Comparison of ENCODE assay signal across 8 cellular contexts in genomic region chr10:102451105-102451969, GRCh38. TPM values are rescaled to one million over a fixed set of nuclear protein-coding genes. Genes with fewer than 3 reads are reported as not detected.
DNase-seq lines count a peak whose midpoint lies in the region; ATAC-seq, FAIRE-seq and TF ChIP-seq lines count a peak whose summit lies in the region.

C10orf95 (minus strand) TSS chr10:102451543; CDS start chr10:102451093, 450 bp downstream.

- intact Hi-C loops in IMR-90 (cut with micrococcal nuclease): no loop called here
- intact Hi-C loops in GM12878 (cut with micrococcal nuclease; ENCODE audit: unreplicated experiment): loop anchor here (2.0 kb wide), 2 partner anchors 19 to 51 kb away; partner anchors contain the start of genes ACTR1A, CUEDC2 and SUFU
- intact Hi-C loops in lower lobe of right lung (cut with DNase I): no loop called here
- intact Hi-C loops in transverse colon (cut with DNase I; ENCODE audit: low total_unique reads): no loop called here

- H3K18ac ChIP-seq in IMR-90 (ENCODE audit: low read depth, low read length): no peak within 1 kb of the TSS

- CTCF ChIA-PET in IMR-90 (lab: Yijun Ruan, JAX): interaction anchor here (0.5 to 0.6 kb wide), 2 partner anchors 9 to 813 kb away, joined by 3 to 4 read pairs; no protein-coding TSS in a partner anchor
- CTCF ChIA-PET in GM12878 (lab: Yijun Ruan, JAX): interaction anchor here (0.8 to 4.0 kb wide), 20 partner anchors 10 to 319 kb away, joined by 3 to 21 read pairs (median 3); partner anchors contain the start of genes ACTR1A, CUEDC2, FBXL15 and PPRC1

- SMC1A ChIA-PET in GM12878 (lab: Charles Lee; ENCODE audit: uncharacterized antibody, unreplicated experiment): interaction anchor here (0.6 to 3.4 kb wide), 9 partner anchors 11 to 98 kb away, joined by 3 to 23 read pairs (median 4); partner anchors contain the start of genes ACTR1A and NFKB2

- 60% methylated on average over 5 of the region's 28 CpGs; no CpG with 5 or more reads in 1 of the 2 experiments for WGBS in IMR-90 (ENCODE audit: extremely low coverage in 2 of 2, insufficient read length in 1 of 2), 2 experiments
- 31% methylated on average over 28 of the region's 28 CpGs for WGBS in GM12878 (ENCODE audit: insufficient coverage, insufficient replicate concordance, low lambda C conversion rate, missing lambda C conversion rate)
- WGBS in transverse colon (ENCODE audit: low coverage in 1 of 2), 2 donors: 25% methylated on average over 24 of the region's 28 CpGs; no CpG with 5 or more reads in 1 of the 2 donors

- FAIRE-seq in GM12878 (lab: Jason Lieb, UNC): peak; percentile 13

- in situ Hi-C loops in IMR-90 (cut with MboI; ENCODE audit: low sequenced_read_pairs) (no loop called here), GM12878 (cut with MboI) (no loop called here), transverse colon (cut with MboI; ENCODE audit: low pct_ligation_motif_present in 1 of 4, low pct_unique_long_range_greater_than_20kb in 1 of 4, low sequenced_read_pairs in 3 of 4) (no loop called here)

- H3K9me3 ChIP-seq in BLaER1 (no peaks in the 10 kb centered on the region), IMR-90 (ENCODE audit: control insufficient read depth, insufficient read depth, low read length) (no peaks in the 10 kb centered on the region), GM12878 (replicated peaks; ENCODE audit: control insufficient read depth, insufficient read depth, low read length) (no peaks in the 10 kb centered on the region), lower lobe of right lung (no peaks in the 10 kb centered on the region), transverse colon (no peaks in the 10 kb centered on the region)

- no peak within 1 kb of the TSS; the same call in 1 of the 2 replicates for H3K56ac ChIP-seq in IMR-90 (ENCODE audit: extremely low read depth, insufficient read depth, low read length)

- H3K79me2 ChIP-seq in GM12878 (ENCODE audit: control insufficient read depth, insufficient read depth, low read length): peaks cover 21% of the 10 kb centered on the region

- H3K9ac ChIP-seq in BLaER1: peak within 1 kb of the TSS; percentile 97
- H3K9ac ChIP-seq in IMR-90 (ENCODE audit: low read depth, low read length): peak within 1 kb of the TSS; percentile 6
- peak within 1 kb of the TSS; percentile 90 for H3K9ac ChIP-seq in GM12878 (ENCODE audit: control insufficient read depth, insufficient read depth, low read length)

- no peak for TF ChIP-seq EP300 in GM12878 (IDR thresholded peaks at IDR 0.05; ENCODE audit: borderline replicate concordance in 1 of 2, control insufficient read depth in 1 of 2, low read depth in 2 of 2, low read length in 2 of 2)
- TF ChIP-seq EP300 in transverse colon (IDR thresholded peaks at IDR 0.05; ENCODE audit: low read depth): no peak

- no peaks in the 10 kb centered on the region for H3K27me3 ChIP-seq in BLaER1
- H3K27me3 ChIP-seq in IMR-90 (ENCODE audit: control insufficient read depth, insufficient read depth, low read length): no peaks in the 10 kb centered on the region
- no peaks in the 10 kb centered on the region for H3K27me3 ChIP-seq in GM12878 (replicated peaks in 1 of 2; ENCODE audit: control insufficient read depth in 2 of 2, insufficient read depth in 2 of 2, low read length in 1 of 2)
- no peaks in the 10 kb centered on the region for H3K27me3 ChIP-seq in lower lobe of right lung (ENCODE audit: low read depth)
- H3K27me3 ChIP-seq in transverse colon: no peaks in the 10 kb centered on the region

- peak within 1 kb of the TSS; percentile 48; the same call in 1 of the 2 replicates for H2AK5ac ChIP-seq in IMR-90 (ENCODE audit: low read depth, low read length)

- H4K8ac ChIP-seq in IMR-90 (ENCODE audit: low read depth in 2 of 2, low read length in 2 of 2): peak within 1 kb of the TSS; percentile 29 to 98; a peak in 2 of 4 replicates

- no peak within 1 kb of the TSS for H2BK5ac ChIP-seq in IMR-90 (ENCODE audit: low read depth, low read length, poor library complexity, severe bottlenecking)

- no peak within 1 kb of the TSS for H3K14ac ChIP-seq in IMR-90 (replicated peaks; ENCODE audit: low read depth, low read length)

- POLR2A ChIA-PET in IMR-90 (lab: Charles Lee; ENCODE audit: unreplicated experiment): no interaction called here
- POLR2A ChIA-PET in GM12878 (lab: Charles Lee): interaction anchor here (0.5 to 6.1 kb wide), 21 partner anchors 10 to 221 kb away, joined by 3 to 69 read pairs (median 5); partner anchors contain the start of genes ACTR1A, CUEDC2, FBXL15 and NFKB2

- TF ChIP-seq POLR2A in IMR-90 (IDR thresholded peaks at IDR 0.05; ENCODE audit: low read depth, low read length) (no peak), GM12878 (IDR thresholded peaks at IDR 0.05; ENCODE audit: low read depth, low read length) (no peak), transverse colon (IDR thresholded peaks at IDR 0.05) (peak; percentile 52)

- peaks cover 4% of the 10 kb centered on the region in 2 experiments; a peak in 2 of 4 replicates for H3K79me1 ChIP-seq in IMR-90 (ENCODE audit: low read depth in 1 of 2, low read length in 2 of 2)

- H4K20me1 ChIP-seq in BLaER1 (peaks cover 9% of the 10 kb centered on the region; the same call in 1 of the 2 replicates), IMR-90 (ENCODE audit: insufficient read depth, low read length) (no peaks in the 10 kb centered on the region; the same call in 1 of the 2 replicates), GM12878 (ENCODE audit: control insufficient read depth, insufficient read depth) (no peaks in the 10 kb centered on the region)

- H3K4ac ChIP-seq in IMR-90 (ENCODE audit: low read depth, low read length): peak within 1 kb of the TSS; percentile 12; the same call in 1 of the 2 replicates

- TF ChIP-seq CTCF in IMR-90 (conservative IDR thresholded peaks at IDR 0.05; ENCODE audit: low read depth, low read length) (no peak), GM12878 (IDR thresholded peaks at IDR 0.05 in 2 of 3, conservative IDR thresholded peaks at IDR 0.05 in 1 of 3; ENCODE audit: control insufficient read depth in 2 of 3, extremely low read depth in 1 of 3, insufficient read depth in 1 of 3, low read depth in 3 of 3, low read length in 3 of 3) (no peak), lower lobe of right lung (IDR thresholded peaks at IDR 0.05) (no peak), transverse colon (IDR thresholded peaks at IDR 0.05) (no peak)

- H3K9me1 ChIP-seq in IMR-90 (ENCODE audit: insufficient read depth, low read length): peaks cover 15% of the 10 kb centered on the region

- DNase-seq in IMR-90 (no peak), GM12878 (ENCODE audit: low read depth, low spot score) (no peak), lower lobe of right lung (peak; percentile 62), transverse colon (peak; percentile 71), HUDEP-2 (lab: John Stamatoyannopoulos, UW; ENCODE audit: unreplicated experiment in 76 of 76) (no peak), HPDE6-E6E7 (ENCODE audit: extremely low spot score) (no peak)

- RAD21 ChIA-PET in GM12878 (lab: Charles Lee; ENCODE audit: unreplicated experiment): interaction anchor here (0.6 to 3.7 kb wide), 16 partner anchors 9 to 296 kb away, joined by 3 to 20 read pairs (median 4); partner anchors contain the start of genes ACTR1A, CUEDC2, FBXL15 and NFKB2

- H4K91ac ChIP-seq in IMR-90 (ENCODE audit: insufficient read depth, low read depth, low read length): no peak within 1 kb of the TSS

- H3K27ac ChIP-seq in BLaER1: peak within 1 kb of the TSS; percentile 96
- H3K27ac ChIP-seq in IMR-90 (ENCODE audit: insufficient read depth, low read length): no peak within 1 kb of the TSS; the same call in 1 of the 2 replicates
- peak within 1 kb of the TSS; percentile 88 for H3K27ac ChIP-seq in GM12878 (ENCODE audit: control insufficient read depth, insufficient read depth)
- H3K27ac ChIP-seq in lower lobe of right lung: peak within 1 kb of the TSS; percentile 83
- H3K27ac ChIP-seq in transverse colon: peak within 1 kb of the TSS; percentile 88 to 93 (median 91)

- ATAC-seq in IMR-90 (ENCODE audit: low read depth): peak; percentile 1; the same call in 1 of the 2 replicates
- peak; percentile 2; the same call in 1 of the 3 replicates for ATAC-seq in GM12878
- peak; percentile 12 to 19 for ATAC-seq in lower lobe of right lung
- ATAC-seq in HG02610 (IDR thresholded peaks at IDR 0.05; ENCODE audit: unreplicated experiment): no peak

- H2BK15ac ChIP-seq in IMR-90 (ENCODE audit: low read depth, low read length): no peak within 1 kb of the TSS; the same call in 2 of the 3 replicates

- H2AK9ac ChIP-seq in IMR-90 (replicated peaks; ENCODE audit: low read depth, low read length, poor library complexity): peak within 1 kb of the TSS; percentile 2

- H3K4me1 ChIP-seq in BLaER1 (peaks cover 28% of the 10 kb centered on the region), IMR-90 (ENCODE audit: control insufficient read depth, insufficient read depth, low read length) (peaks cover 13% of the 10 kb centered on the region), GM12878 (ENCODE audit: control insufficient read depth, insufficient read depth, low read length) (peaks cover 18% of the 10 kb centered on the region), lower lobe of right lung (peaks cover 54% of the 10 kb centered on the region), transverse colon (peaks cover 4 to 16% (median 9%) of the 10 kb centered on the region in 4 donors)

- H4K5ac ChIP-seq in IMR-90 (ENCODE audit: low read depth, low read length): no peak within 1 kb of the TSS

- dilution Hi-C loops in IMR-90 (cut with HindIII; ENCODE audit: low sequenced_read_pairs, unreplicated experiment): no loop called here

- H3K4me2 ChIP-seq in BLaER1 (peak within 1 kb of the TSS; percentile 95), IMR-90 (ENCODE audit: low read depth, low read length) (peak within 1 kb of the TSS; percentile 50), GM12878 (ENCODE audit: control insufficient read depth, insufficient read depth) (peak within 1 kb of the TSS; percentile 93)

- peak within 1 kb of the TSS; percentile 99 for H2AFZ ChIP-seq in IMR-90 (replicated peaks; ENCODE audit: low read length, poor library complexity)
- peak within 1 kb of the TSS; percentile 85 for H2AFZ ChIP-seq in GM12878 (ENCODE audit: control insufficient read depth, low read depth, low read length)

- H3K36me3 ChIP-seq in BLaER1 (peaks cover 43% of the 10 kb centered on the region), IMR-90 (ENCODE audit: control insufficient read depth, insufficient read depth, low read length) (no peaks in the 10 kb centered on the region), GM12878 (ENCODE audit: control insufficient read depth in 2 of 2, insufficient read depth in 2 of 2, low read length in 1 of 2) (no peaks in the 10 kb centered on the region; a peak in 1 of 4 replicates), lower lobe of right lung (no peaks in the 10 kb centered on the region), transverse colon (no peaks in the 10 kb centered on the region)

- BruUV-seq in IMR-90 (replicated peaks; lab: Mats Ljungman, UMichigan) (no TSS peak), GM12878 (replicated peaks; lab: Mats Ljungman, UMichigan) (no TSS peak)

- H3K4me3 ChIP-seq in BLaER1 (peak within 1 kb of the TSS; percentile 97), IMR-90 (ENCODE audit: insufficient read depth, low read depth, low read length) (peak within 1 kb of the TSS; percentile 66), GM12878 (peak within 1 kb of the TSS; percentile 99), lower lobe of right lung (peak within 1 kb of the TSS; percentile 69), transverse colon (peak within 1 kb of the TSS; percentile 49 to 78 (median 74))

- TF ChIP-seq RAD21 in IMR-90 (IDR thresholded peaks at IDR 0.05; ENCODE audit: low read length) (no peak), GM12878 (IDR thresholded peaks at IDR 0.05; ENCODE audit: insufficient read depth, low read depth, low read length) (no peak)

- peak within 1 kb of the TSS; percentile 5; the same call in 1 of the 2 replicates for H3K23ac ChIP-seq in IMR-90 (ENCODE audit: low read depth, low read length)

- H2BK120ac ChIP-seq in IMR-90 (ENCODE audit: low read depth, low read length): no peak within 1 kb of the TSS

- H2BK20ac ChIP-seq in IMR-90 (ENCODE audit: low read depth, low read length): no peak within 1 kb of the TSS

RNA-seq across cellular contexts. Expression of gene C10orf95, which starts in this region (rescaled TPM):
- total RNA-seq in IMR-90 (2012; rRNA removed) (not detected in 2 replicates), GM12878 (2014; rRNA removed) (0.60 and 1.1 TPM in 2 replicates), GM12878 (2014; rRNA removed; fragmentation: Illumina TruSeq; extraction: Trizol) (0.09 TPM in 1 of 2 replicates, not detected in the other), GM12878 (2021) (0.19 and 0.33 TPM in 2 replicates), lower lobe of right lung (5.7 TPM), transverse colon (10 to 100 TPM in 1 of 4 donors, 1 to 10 TPM in 1, under 1 TPM in 2; 0.48 to 34.4 (median 1.1) TPM)
- polyA plus RNA-seq in IMR-90 (2012; rRNA removed) (not detected in 2 replicates), GM12878 (2011; rRNA removed) (0.06 and 0.11 TPM in 2 replicates), GM12878 (2014; fragmentation: Illumina TruSeq; extraction: Trizol) (0.29 TPM in 2 replicates), GM12878 (2014; fragmentation: Nextera tagmentation; extraction: Ambion mirVana) (under 1 TPM; 0.06 to 0.07 TPM), GM12878 (2014; rRNA removed) (0.49 and 0.65 TPM in 2 replicates), GM12878 (2016; fragmentation: Nextera tagmentation; extraction: Ambion mirVana) (under 1 TPM; 0.34 to 0.63 TPM)
- polyA plus RNA-seq in IMR-90 (2012; cell fraction: cytosol; rRNA removed): 0.04 TPM in 1 of 2 replicates, not detected in the other
- not detected in 2 replicates for polyA plus RNA-seq in IMR-90 (2012; cell fraction: nucleus; rRNA removed; ENCODE audit: low replicate concordance)
- 0.69 and 0.98 TPM in 2 replicates for total RNA-seq in GM12878 (2013; cell fraction: nucleolus; rRNA removed)
- polyA plus RNA-seq in GM12878 (2011; ENCODE audit: low read depth): not detected
- polyA plus RNA-seq in GM12878 (2011; cell fraction: cytosol; rRNA removed): 0.31 and 0.35 TPM in 2 replicates
- 0.36 and 0.92 TPM in 2 replicates for polyA plus RNA-seq in GM12878 (2011; cell fraction: nucleus; rRNA removed)
- polyA plus RNA-seq in GM12878 (2012): 0.76 and 1.3 TPM in 2 replicates
- polyA minus RNA-seq in GM12878 (2011; rRNA and poly(A)+ RNA removed): 0.80 and 2.3 TPM in 2 replicates
- 1.1 TPM in 1 of 2 replicates, not detected in the other for polyA minus RNA-seq in GM12878 (2011; cell fraction: cytosol; rRNA and poly(A)+ RNA removed)
- 2.2 and 4.5 TPM in 2 replicates for polyA minus RNA-seq in GM12878 (2011; cell fraction: nucleus; rRNA and poly(A)+ RNA removed)

Comparison
In these comparisons a context has a peak if more than half of its experiments do, and no peak if none do; other contexts are left out.
1. Peak in ATAC-seq, H3K4me3 ChIP-seq, H3K9ac ChIP-seq and H3K4me2 ChIP-seq in IMR-90; RNA of the gene not detected or under 1 TPM.
2. H3K9ac ChIP-seq: peak in every context shown above with its lines; median percentile 97 in BLaER1; 90 in GM12878; 6 in IMR-90.
3. DNase-seq: peak in lower lobe of right lung (single experiment) and transverse colon (single experiment); none in IMR-90 (single experiment), GM12878 (single experiment), HUDEP-2 (0 of 76) and HPDE6-E6E7 (single experiment).
4. Peak in every context shown above with its lines, with median percentiles within 50 percentile points of each other: H3K4me2 ChIP-seq and H3K4me3 ChIP-seq.